In genomic region chr10:71336632-71337031, GRCh38 we compare ENCODE assay signal across 26 cellular contexts.
"Had no signal": no experiment of that assay in that cellular context is flagged by ENCODE, and none has a peak within 500 bp of the region (broad histone marks: within the 10 kb centered on the region; RNA-seq: fewer than 3 reads in every experiment).

No MANE protein-coding gene starts in this region.

- H3K27me3 ChIP-seq: adrenal gland, ascending aorta, brain microvascular endothelial cell, esophagus muscularis mucosa, hepatocyte, sigmoid colon, upper lobe of right lung had no signal

- H3K4me1 Mint-ChIP-seq: activated T-helper 17 cell treated with anti-CD3 and anti-CD28 coated beads, Interleukin-2, amount 50 U/mL, for 72 hours had no signal

- H3K4me2 ChIP-seq: hepatocyte, smooth muscle cell had no signal

- FAIRE-seq: endothelial cell of umbilical vein, frontal cortex had no signal

- H3K79me2 ChIP-seq: hepatocyte had no signal

- H3K4me1 ChIP-seq: ascending aorta, sigmoid colon had no signal

- H2AFZ ChIP-seq: hepatocyte had no signal

- H3K9me3 Mint-ChIP-seq: activated T-cell treated with anti-CD3 and anti-CD28 coated beads, Interleukin-2, amount 50 U/mL, for 24 hours; activated T-helper 17 cell treated with anti-CD3 and anti-CD28 coated beads, Interleukin-2, amount 50 U/mL, for 72 hours; natural killer cell treated with Interleukin-12 subunit alpha and Interleukin-12 subunit beta and Interleukin-15 and Interleukin-18, amount 100 ng/mL, for 72 hours had no signal

- H3K36me3 Mint-ChIP-seq: activated naive CD8-positive, alpha-beta T cell; natural killer cell treated with Interleukin-12 subunit alpha and Interleukin-12 subunit beta and Interleukin-15 and Interleukin-18, amount 100 ng/mL, for 72 hours had no signal

- H3K9me3 ChIP-seq: adrenal gland, ascending aorta, esophagus muscularis mucosa, sigmoid colon, thoracic aorta, upper lobe of right lung had no signal

- H3K27ac Mint-ChIP-seq: activated naive CD8-positive, alpha-beta T cell; activated T-cell treated with anti-CD3 and anti-CD28 coated beads, Interleukin-2, amount 50 U/mL, for 24 hours; activated T-helper 17 cell treated with anti-CD3 and anti-CD28 coated beads, Interleukin-2, amount 50 U/mL, for 72 hours; natural killer cell treated with Interleukin-12 subunit alpha and Interleukin-12 subunit beta and Interleukin-15 and Interleukin-18, amount 100 ng/mL, for 72 hours had no signal

- DNase-seq: activated CD4-positive, alpha-beta T cell treated with anti-CD3 and anti-CD28 coated beads, Interleukin-2, amount 50 U/mL, for 1 hour; activated CD4-positive, CD25-positive, alpha-beta regulatory T cell treated with anti-CD3 and anti-CD28 coated beads, Interleukin-2, amount 50 U/mL, for 72 hours; activated CD8-positive, alpha-beta memory T cell treated with anti-CD3 and anti-CD28 coated beads for 24 hours; activated CD8-positive, alpha-beta memory T cell treated with anti-CD3 and anti-CD28 coated beads, Interleukin-2, amount 50 U/mL, for 4 hours; activated naive CD4-positive, alpha-beta T cell; activated T-cell treated with anti-CD3 and anti-CD28 coated beads, Interleukin-2, amount 50 U/mL, for 24 hours; adrenal gland; brain microvascular endothelial cell; dermis blood vessel endothelial cell; effector CD8-positive, alpha-beta T cell; glutamatergic neuron; occipital lobe; sigmoid colon; stimulated activated CD4-positive, alpha-beta T cell treated with anti-CD3 and anti-CD28 coated beads, Interleukin-15, amount 100 ng/mL, for 24 hours; stimulated activated naive CD4-positive, alpha-beta T cell; upper lobe of right lung had no signal

- H3K27me3 Mint-ChIP-seq: activated naive CD8-positive, alpha-beta T cell; activated T-cell treated with anti-CD3 and anti-CD28 coated beads, Interleukin-2, amount 50 U/mL, for 24 hours; activated T-helper 17 cell treated with anti-CD3 and anti-CD28 coated beads, Interleukin-2, amount 50 U/mL, for 72 hours; natural killer cell treated with Interleukin-12 subunit alpha and Interleukin-12 subunit beta and Interleukin-15 and Interleukin-18, amount 100 ng/mL, for 72 hours had no signal

- H3K27ac ChIP-seq: adrenal gland, ascending aorta, brain microvascular endothelial cell, esophagus muscularis mucosa, hepatocyte, sigmoid colon, thoracic aorta, upper lobe of right lung had no signal

- H3K4me3 ChIP-seq: adrenal gland, ascending aorta, esophagus muscularis mucosa, hepatocyte, sigmoid colon, smooth muscle cell, thoracic aorta, upper lobe of right lung had no signal

- H3K4me3 Mint-ChIP-seq: activated naive CD8-positive, alpha-beta T cell; activated T-cell treated with anti-CD3 and anti-CD28 coated beads, Interleukin-2, amount 50 U/mL, for 24 hours; activated T-helper 17 cell treated with anti-CD3 and anti-CD28 coated beads, Interleukin-2, amount 50 U/mL, for 72 hours; natural killer cell treated with Interleukin-12 subunit alpha and Interleukin-12 subunit beta and Interleukin-15 and Interleukin-18, amount 100 ng/mL, for 72 hours had no signal

- ATAC-seq: activated T-helper 17 cell treated with anti-CD3 and anti-CD28 coated beads, Interleukin-2, amount 50 U/mL, for 72 hours; natural killer cell treated with Interleukin-12 subunit alpha and Interleukin-12 subunit beta and Interleukin-15 and Interleukin-18, amount 100 ng/mL, for 72 hours; upper lobe of right lung had no signal
